8 cellular contexts compared by ENCODE assay signal in the genomic region with DNA sequence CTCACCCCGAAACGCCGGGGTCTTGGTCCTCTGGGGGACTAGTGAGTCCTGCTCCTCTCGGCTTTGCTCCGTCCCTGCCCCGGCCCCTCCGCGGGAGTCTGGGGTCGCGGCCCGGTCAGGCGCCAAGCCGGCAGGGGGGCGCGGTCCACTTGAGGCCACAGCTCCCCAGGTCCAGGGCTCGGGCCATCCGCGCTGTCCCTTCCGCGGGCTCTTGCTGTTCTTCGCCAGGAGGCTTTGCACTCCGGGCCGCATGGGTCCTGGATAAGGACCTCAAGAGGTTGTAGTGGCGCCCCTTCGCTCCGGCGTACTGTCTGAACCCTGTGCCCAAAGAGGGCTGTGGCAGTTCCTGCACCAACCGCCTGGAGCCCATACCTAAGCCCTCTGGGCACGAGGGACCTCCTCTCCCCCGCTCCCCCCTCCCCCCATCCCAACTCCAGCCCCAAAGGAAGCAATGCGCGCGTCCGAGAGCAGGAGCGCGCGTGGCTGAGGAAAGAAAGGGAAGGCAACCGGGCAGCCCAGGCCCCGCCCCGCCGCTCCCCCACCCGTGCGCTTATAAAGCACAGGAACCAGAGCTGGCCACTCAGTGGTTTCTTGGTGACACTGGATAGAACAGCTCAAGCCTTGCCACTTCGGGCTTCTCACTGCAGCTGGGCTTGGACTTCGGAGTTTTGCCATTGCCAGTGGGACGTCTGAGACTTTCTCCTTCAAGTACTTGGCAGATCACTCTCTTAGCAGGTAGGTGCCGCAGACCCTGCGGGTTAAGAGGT. TPM values are rescaled to one million over a fixed set of nuclear protein-coding genes. Genes with fewer than 3 reads are reported as not detected.
DNase-seq lines count a peak whose midpoint lies in the region; ATAC-seq and TF ChIP-seq lines count a peak whose summit lies in the region.

Gene ADM (plus strand): TSS at position 579 of the 767 bp plus-strand sequence. CDS start 628 bp downstream, outside the sequence.

- peak within 1 kb of the TSS; percentile 95 for H3K4me3 Mint-ChIP-seq in activated naive CD8-positive, alpha-beta T cell treated with anti-CD3 and anti-CD28 coated beads, Interleukin-2, amount 10 ng/mL, durations not matched to agents 7 days and 5 days

- peak; percentile 9 for ATAC-seq in activated naive CD8-positive, alpha-beta T cell treated with anti-CD3 and anti-CD28 coated beads, Interleukin-2, amount 10 ng/mL, durations not matched to agents 7 days and 5 days (ENCODE audit: low read depth)
- ATAC-seq in HG03439 (IDR thresholded peaks at IDR 0.05; ENCODE audit: unreplicated experiment) (no peak), GM18520 (IDR thresholded peaks at IDR 0.05; ENCODE audit: unreplicated experiment) (no peak)

- H3K9ac ChIP-seq in GM23248, result peak within 1 kb of the TSS; percentile 93

- H3K36me3 Mint-ChIP-seq in activated naive CD8-positive, alpha-beta T cell treated with anti-CD3 and anti-CD28 coated beads, Interleukin-2, amount 10 ng/mL, durations not matched to agents 7 days and 5 days, result peaks cover 9% of the 10 kb centered on the region

- peaks cover 56% of the 10 kb centered on the region for H3K27me3 Mint-ChIP-seq in activated naive CD8-positive, alpha-beta T cell treated with anti-CD3 and anti-CD28 coated beads, Interleukin-2, amount 10 ng/mL, durations not matched to agents 7 days and 5 days

- peak within 1 kb of the TSS; percentile 60 for H3K27ac Mint-ChIP-seq in activated naive CD8-positive, alpha-beta T cell treated with anti-CD3 and anti-CD28 coated beads, Interleukin-2, amount 10 ng/mL, durations not matched to agents 7 days and 5 days

- in situ Hi-C loops in GM23248 (cut with MboI), result loop anchor here (25.0 kb wide), 1 partner anchor 317 kb away; no protein-coding TSS in a partner anchor

- H3K27ac ChIP-seq in GM23248 (peak within 1 kb of the TSS; percentile 91), neutrophil (peak within 1 kb of the TSS; percentile 96)

- intact Hi-C loops in head of caudate nucleus (cut with DNase I), result loop anchor here (5.0 to 10.0 kb wide), 3 partner anchors 97 to 547 kb away; no protein-coding TSS in a partner anchor

- POLR2A ChIA-PET in activated naive CD8-positive, alpha-beta T cell treated with anti-CD3 and anti-CD28 coated beads, Interleukin-2, amount 10 ng/mL, durations not matched to agents 7 days and 5 days (lab: Charles Lee), result interaction anchor here (0.6 to 2.4 kb wide), 3 partner anchors 545 to 685 kb away, joined by 3 to 10 read pairs (median 6); no protein-coding TSS in a partner anchor

- H3K27me3 ChIP-seq in GM23248 (replicated peaks; ENCODE audit: insufficient read depth), result no peaks in the 10 kb centered on the region
- H3K27me3 ChIP-seq in neutrophil, result peaks cover 37% of the 10 kb centered on the region

- peaks cover 10% of the 10 kb centered on the region; the same call in 1 of the 2 replicates for H4K20me1 ChIP-seq in GM23248 (ENCODE audit: insufficient read depth)

- DNase-seq in CD1c-positive myeloid dendritic cell (ENCODE audit: extremely low spot score) (peak; percentile 90), GM23248 (peak; percentile 96), NOMO-1 (lab: John Stamatoyannopoulos, UW; ENCODE audit: unreplicated experiment in 2 of 2) (peak; percentile 79 to 81), head of caudate nucleus (peak; percentile 49 to 89 (median 75))
- DNase-seq in activated naive CD8-positive, alpha-beta T cell treated with anti-CD3 and anti-CD28 coated beads, Interleukin-2, amount 10 ng/mL, durations not matched to agents 7 days and 5 days, result peak; percentile 62

- no peaks in the 10 kb centered on the region for H3K9me3 Mint-ChIP-seq in activated naive CD8-positive, alpha-beta T cell treated with anti-CD3 and anti-CD28 coated beads, Interleukin-2, amount 10 ng/mL, durations not matched to agents 7 days and 5 days

- peak within 1 kb of the TSS; percentile 56; the same call in 1 of the 2 replicates for H2AFZ ChIP-seq in GM23248

- no peaks in the 10 kb centered on the region for H3K9me2 ChIP-seq in GM23248 (ENCODE audit: insufficient read depth)

- H3F3A ChIP-seq in GM23248 (ENCODE audit: insufficient read depth), result peaks cover 54% of the 10 kb centered on the region

- H3K4me1 ChIP-seq in GM23248 (ENCODE audit: insufficient read depth) (peaks cover 27% of the 10 kb centered on the region), neutrophil (ENCODE audit: control insufficient read depth in 1 of 2, insufficient read depth in 1 of 2, low read depth in 1 of 2, low read length in 1 of 2) (peaks cover 44 to 46% of the 10 kb centered on the region in 2 experiments)

- H3K4me3 ChIP-seq in GM23248 (peak within 1 kb of the TSS; percentile 96), neutrophil (ENCODE audit: low read depth in 1 of 2, low read length in 1 of 2) (peak within 1 kb of the TSS; percentile 92 to 100)

- H3K4me1 Mint-ChIP-seq in activated naive CD8-positive, alpha-beta T cell treated with anti-CD3 and anti-CD28 coated beads, Interleukin-2, amount 10 ng/mL, durations not matched to agents 7 days and 5 days, result peaks cover 38% of the 10 kb centered on the region

- WGBS in GM23248 (ENCODE audit: low coverage in 1 of 2, low lambda C conversion rate in 2 of 2, missing lambda C conversion rate in 2 of 2), 2 experiments, result 1 to 3% methylated on average over 39 to 41 of the region's 48 CpGs

- peak; percentile 60 for TF ChIP-seq CTCF in neutrophil (IDR thresholded peaks at IDR 0.05)

- peaks cover 72% of the 10 kb centered on the region for H3K79me2 ChIP-seq in GM23248 (ENCODE audit: insufficient read depth)

- peaks cover 27% of the 10 kb centered on the region for H3K36me3 ChIP-seq in GM23248 (ENCODE audit: low read depth)
- H3K36me3 ChIP-seq in neutrophil, result peaks cover 18% of the 10 kb centered on the region

- peak within 1 kb of the TSS; percentile 95 for H3K4me2 ChIP-seq in GM23248 (ENCODE audit: unreplicated experiment)

- H3K9me3 ChIP-seq in GM23248 (ENCODE audit: low read depth) (no peaks in the 10 kb centered on the region), neutrophil (no peaks in the 10 kb centered on the region)

RNA-seq across cellular contexts. Expression of gene ADM, which starts in this region (rescaled TPM):
- 537 and 551 TPM in 2 replicates for total RNA-seq in GM23248 (2014; rRNA removed; shearing (Covaris generic))
- polyA plus RNA-seq in GM23248 (2016; fragmentation: Nextera tagmentation; extraction: Ambion mirVana), result 451 and 460 TPM in 2 replicates
- 1 to 10 TPM; 1.5 to 2.3 TPM for total RNA-seq in activated naive CD8-positive, alpha-beta T cell treated with anti-CD3 and anti-CD28 coated beads, Interleukin-2, amount 10 ng/mL, durations not matched to agents 7 days and 5 days

Comparison
In these comparisons a context has a peak if more than half of its experiments do, and no peak if none do; other contexts are left out.
1. RNA of gene ADM (total RNA-seq): 537 to 551 TPM in GM23248; 1.5 to 2.3 TPM in activated naive CD8-positive, alpha-beta T cell treated with anti-CD3 and anti-CD28 coated beads, Interleukin-2, amount 10 ng/mL, durations not matched to agents 7 days and 5 days; every median in the first group is over 100 times any median in the second.
2. Peak in every context shown above with its lines, with median percentiles within 50 percentile points of each other: DNase-seq.